In the genomic region with DNA sequence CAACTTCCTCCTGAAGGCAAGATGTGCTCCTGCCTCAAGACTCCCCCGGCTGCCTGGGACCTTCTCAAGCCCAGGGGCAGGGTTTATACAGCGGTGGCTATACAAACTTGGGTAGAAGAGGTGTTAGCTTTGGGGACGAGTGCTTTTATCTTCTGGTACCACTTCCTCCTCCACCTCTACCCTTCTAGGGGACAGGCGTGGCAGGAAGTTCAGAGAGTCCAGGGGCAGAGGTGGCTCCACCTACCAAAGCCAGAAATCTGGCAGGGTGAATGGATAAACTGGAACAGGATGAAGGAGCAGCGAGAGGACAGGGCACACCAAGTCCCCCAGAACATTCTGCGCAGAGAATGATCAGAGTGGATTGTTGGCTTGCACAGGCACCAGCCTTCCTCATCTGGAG, we compare ENCODE assay signal across 18 cellular contexts. TPM values are rescaled to one million over a fixed set of nuclear protein-coding genes. Genes with fewer than 3 reads are reported as not detected.
DNase-seq lines count a peak whose midpoint lies in the region; ATAC-seq lines count a peak whose summit lies in the region.
"Had no signal": no experiment of that assay in that cellular context is flagged by ENCODE, and none has a peak within 500 bp of the region (broad histone marks: within the 10 kb centered on the region; RNA-seq: fewer than 3 reads in every experiment).

No MANE protein-coding gene starts in this region.

- H2AK5ac ChIP-seq in mesendoderm (ENCODE audit: low read length) = no peak overlapping the region

- H4K8ac ChIP-seq in mesendoderm (ENCODE audit: low read depth, low read length) = no peak overlapping the region

- no peaks in the 10 kb centered on the region for H3K9me2 ChIP-seq in GM23248 (ENCODE audit: insufficient read depth)

- H3K9ac ChIP-seq in GM23248 (no peak overlapping the region), mesendoderm (ENCODE audit: low read length) (no peak overlapping the region)

- no peak overlapping the region for H3K23ac ChIP-seq in mesendoderm (ENCODE audit: low read length)

- H3K4me1 Mint-ChIP-seq in stimulated activated naive CD8-positive, alpha-beta T cell treated with anti-CD3 and anti-CD28 coated beads, Interleukin-15, amount 100 ng/mL, for 72 hours = peaks cover 6% of the 10 kb centered on the region
- H3K4me1 Mint-ChIP-seq in T-cell (peaks cover 11 to 15% (median 12%) of the 10 kb centered on the region in 3 donors), memory B cell (peaks cover 8% of the 10 kb centered on the region)
- H3K4me1 Mint-ChIP-seq: activated B cell treated with CpG ODN at 0.5 μM for 24 hours had no signal

- H3K79me1 ChIP-seq in mesendoderm (ENCODE audit: low read length) = no peaks in the 10 kb centered on the region

- H3K9me3 Mint-ChIP-seq in stimulated activated naive CD8-positive, alpha-beta T cell treated with anti-CD3 and anti-CD28 coated beads, Interleukin-15, amount 100 ng/mL, for 72 hours = no peaks in the 10 kb centered on the region
- no peaks in the 10 kb centered on the region for H3K9me3 Mint-ChIP-seq in T-cell
- H3K9me3 Mint-ChIP-seq in memory B cell = no peaks in the 10 kb centered on the region
- H3K9me3 Mint-ChIP-seq: activated B cell treated with CpG ODN at 0.5 μM for 24 hours, mesothelial cell of epicardium had no signal

- no peak overlapping the region for H3K4me2 ChIP-seq in GM23248 (ENCODE audit: unreplicated experiment)
- H3K4me2 ChIP-seq in mesendoderm (ENCODE audit: low read length) = no peak overlapping the region
- H3K4me2 ChIP-seq: PC-9 had no signal

- H3K4ac ChIP-seq in mesendoderm (ENCODE audit: low read depth, low read length) = no peak overlapping the region

- H3K4me3 Mint-ChIP-seq in stimulated activated naive CD8-positive, alpha-beta T cell treated with anti-CD3 and anti-CD28 coated beads, Interleukin-15, amount 100 ng/mL, for 72 hours = no peak overlapping the region
- H3K4me3 Mint-ChIP-seq in T-cell = no peak overlapping the region
- H3K4me3 Mint-ChIP-seq in memory B cell = no peak overlapping the region
- H3K4me3 Mint-ChIP-seq: activated B cell treated with CpG ODN at 0.5 μM for 24 hours, mesothelial cell of epicardium had no signal

- H2AFZ ChIP-seq in GM23248 = no peak overlapping the region
- H2AFZ ChIP-seq: PC-9 had no signal

- no peak overlapping the region for H3K56ac ChIP-seq in mesendoderm (ENCODE audit: low read length)

- no peaks in the 10 kb centered on the region for H4K20me1 ChIP-seq in GM23248 (ENCODE audit: insufficient read depth)

- H3K36me3 ChIP-seq in GM23248 (ENCODE audit: low read depth) (no peaks in the 10 kb centered on the region), mesendoderm (ENCODE audit: control insufficient read depth, insufficient read depth, low read length) (no peaks in the 10 kb centered on the region)
- H3K36me3 ChIP-seq: right atrium auricular region, thyroid gland had no signal

- H4K5ac ChIP-seq in mesendoderm (ENCODE audit: low read length) = no peak overlapping the region

- CTCF ChIA-PET in T-cell (lab: Charles Lee) = no interaction called here

- H2BK120ac ChIP-seq in mesendoderm (ENCODE audit: low read depth, low read length) = no peak overlapping the region

- H3F3A ChIP-seq in GM23248 (ENCODE audit: insufficient read depth) = peaks cover 7% of the 10 kb centered on the region

- H3K27ac Mint-ChIP-seq in stimulated activated naive CD8-positive, alpha-beta T cell treated with anti-CD3 and anti-CD28 coated beads, Interleukin-15, amount 100 ng/mL, for 72 hours = no peak overlapping the region
- no peak overlapping the region for H3K27ac Mint-ChIP-seq in T-cell
- peak overlapping the region; percentile 41 for H3K27ac Mint-ChIP-seq in memory B cell
- H3K27ac Mint-ChIP-seq: mesothelial cell of epicardium had no signal

- no peaks in the 10 kb centered on the region for H3K9me3 ChIP-seq in GM23248 (ENCODE audit: low read depth)
- H3K9me3 ChIP-seq: right atrium auricular region, thyroid gland had no signal

- no peak overlapping the region for H3K18ac ChIP-seq in mesendoderm (ENCODE audit: low read length)

- no peaks in the 10 kb centered on the region for H3K36me3 Mint-ChIP-seq in T-cell
- H3K36me3 Mint-ChIP-seq in memory B cell = peaks cover 50% of the 10 kb centered on the region
- H3K36me3 Mint-ChIP-seq: mesothelial cell of epicardium had no signal

- peaks cover 9% of the 10 kb centered on the region; the same call in 1 of the 2 replicates for H3K4me1 ChIP-seq in GM23248 (ENCODE audit: insufficient read depth)
- peaks cover 5% of the 10 kb centered on the region for H3K4me1 ChIP-seq in mesendoderm (ENCODE audit: control insufficient read depth, low read depth, low read length)
- H3K4me1 ChIP-seq: thyroid gland had no signal

- WGBS in GM23248 (ENCODE audit: low coverage in 1 of 2, low lambda C conversion rate in 2 of 2, missing lambda C conversion rate in 2 of 2), 2 experiments = 75 to 80% methylated on average over 6 of the region's 6 CpGs
- whole genome bisulfite sequencing in mesendoderm (ENCODE audit: extremely low coverage, insufficient coverage, low lambda C conversion rate) = no CpG with 5 or more reads among the region's 6 CpGs

- DNase-seq in stimulated activated naive CD8-positive, alpha-beta T cell treated with anti-CD3 and anti-CD28 coated beads, Interleukin-15, amount 100 ng/mL, for 72 hours = no peak
- DNase-seq in stimulated activated naive CD8-positive, alpha-beta T cell treated with anti-CD3 and anti-CD28 coated beads, Interleukin-15, Interleukin-2, amounts not matched to agents 100 U/mL and 50 U/mL, for 24 hours = no peak
- DNase-seq in T-cell (peak in 2 of 34 experiments; percentile 1 to 10), memory B cell (ENCODE audit: low spot score in 2 of 2) (no peak), GM23248 (no peak), mesendoderm (no peak), amniotic stem cell (lab: John Stamatoyannopoulos, UW) (no peak)
- DNase-seq: activated B cell treated with CpG ODN at 0.5 μM for 24 hours; anterior cingulate cortex; caudate nucleus; effector memory CD4-positive, alpha-beta T cell; nucleus accumbens; PC-9; stimulated activated CD4-positive, alpha-beta T cell treated with anti-CD3 and anti-CD28 coated beads, Interleukin-15, amount 100 ng/mL, for 24 hours; thyroid gland had no signal

- no peak overlapping the region for H3K27ac ChIP-seq in GM23248
- no peak overlapping the region for H3K27ac ChIP-seq in mesendoderm (ENCODE audit: low read depth, low read length)
- H3K27ac ChIP-seq: PC-9, right atrium auricular region, thyroid gland had no signal

- H3K27me3 ChIP-seq in GM23248 (replicated peaks; ENCODE audit: insufficient read depth) (peaks cover 14% of the 10 kb centered on the region; the same call in 1 of the 2 replicates), mesendoderm (ENCODE audit: insufficient read depth, low read length, poor library complexity) (no peaks in the 10 kb centered on the region)
- H3K27me3 ChIP-seq: right atrium auricular region, thyroid gland had no signal

- H3K79me2 ChIP-seq in GM23248 (ENCODE audit: insufficient read depth) (no peaks in the 10 kb centered on the region), mesendoderm (ENCODE audit: control insufficient read depth, insufficient read depth, low read length) (no peaks in the 10 kb centered on the region)

- H2BK5ac ChIP-seq in mesendoderm (ENCODE audit: low read length) = no peak overlapping the region

- H3K4me3 ChIP-seq in GM23248 (no peak overlapping the region), mesendoderm (ENCODE audit: low read length) (no peak overlapping the region)
- H3K4me3 ChIP-seq: PC-9, right atrium auricular region, thyroid gland had no signal

- POLR2A ChIA-PET in T-cell (lab: Charles Lee) = no interaction called here

- H3K27me3 Mint-ChIP-seq in stimulated activated naive CD8-positive, alpha-beta T cell treated with anti-CD3 and anti-CD28 coated beads, Interleukin-15, amount 100 ng/mL, for 72 hours = no peaks in the 10 kb centered on the region
- H3K27me3 Mint-ChIP-seq in T-cell (no peaks in the 10 kb centered on the region), memory B cell (no peaks in the 10 kb centered on the region)
- H3K27me3 Mint-ChIP-seq: activated B cell treated with CpG ODN at 0.5 μM for 24 hours had no signal

- ATAC-seq in stimulated activated naive CD8-positive, alpha-beta T cell treated with anti-CD3 and anti-CD28 coated beads, Interleukin-15, amount 100 ng/mL, for 72 hours = peak; percentile 63
- ATAC-seq in stimulated activated naive CD8-positive, alpha-beta T cell treated with anti-CD3 and anti-CD28 coated beads, Interleukin-15, Interleukin-2, amounts not matched to agents 100 U/mL and 50 U/mL, for 24 hours = no peak
- ATAC-seq in T-cell (replicated peaks in 1 of 4) (peak in 3 of 4 experiments; percentile 52 to 83 (median 60)), memory B cell (ENCODE audit: low read depth) (no peak), HG03571 (IDR thresholded peaks at IDR 0.05; ENCODE audit: unreplicated experiment) (no peak)

- no peak overlapping the region for H2BK15ac ChIP-seq in mesendoderm (replicated peaks; ENCODE audit: low read depth)

- in situ Hi-C loops in GM23248 (cut with MboI) = no loop called here

RNA-seq across cellular contexts. Expression of a gene that starts 24.0 kb away (rescaled TPM):
- total RNA-seq in T-cell = 10 to 100 TPM; 72.1 to 95.7 (median 80.5) TPM
- 175 and 281 TPM in 2 replicates for total RNA-seq in GM23248 (2014; rRNA removed; shearing (Covaris generic))
- polyA plus RNA-seq in GM23248 (2016; fragmentation: Nextera tagmentation; extraction: Ambion mirVana) = 124 and 130 TPM in 2 replicates
- polyA plus RNA-seq in mesendoderm (2013, experiment 1 of 2) = 54.1 TPM
- polyA plus RNA-seq in mesendoderm (2013, experiment 2 of 2) = 50.4 TPM

Comparison
In these comparisons a context has a peak if more than half of its experiments do, and no peak if none do; other contexts are left out.
1. ATAC-seq: peak in stimulated activated naive CD8-positive, alpha-beta T cell treated with anti-CD3 and anti-CD28 coated beads, Interleukin-15, amount 100 ng/mL, for 72 hours (single experiment) and T-cell (3 of 4); none in stimulated activated naive CD8-positive, alpha-beta T cell treated with anti-CD3 and anti-CD28 coated beads, Interleukin-15, Interleukin-2, amounts not matched to agents 100 U/mL and 50 U/mL, for 24 hours (single experiment), memory B cell (single experiment) and HG03571 (single experiment).